In genomic region chr7:155844019-155844453, GRCh38 we compare ENCODE assay signal across 19 cellular contexts. TPM values are rescaled to one million over a fixed set of nuclear protein-coding genes. Genes with fewer than 3 reads are reported as not detected.
DNase-seq lines count a peak whose midpoint lies in the region; ATAC-seq and TF ChIP-seq lines count a peak whose summit lies in the region.
"Had no signal": no experiment of that assay in that cellular context is flagged by ENCODE, and none has a peak within 500 bp of the region (broad histone marks: within the 10 kb centered on the region; RNA-seq: fewer than 3 reads in every experiment).

No MANE protein-coding gene starts in this region.

- no peaks in the 10 kb centered on the region for H3K9me3 ChIP-seq in hepatocyte (ENCODE audit: low read depth)
- H3K9me3 ChIP-seq in mucosa of rectum (ENCODE audit: control insufficient read depth in 2 of 2, low read length in 2 of 2): no peaks in the 10 kb centered on the region
- no peaks in the 10 kb centered on the region for H3K9me3 ChIP-seq in CD8-positive, alpha-beta memory T cell (ENCODE audit: low read length)
- H3K9me3 ChIP-seq: SJSA1 had no signal

- no peak overlapping the region for H3K4me3 ChIP-seq in hepatocyte
- peak overlapping the region in 1 of 2 donors; percentile 35 for H3K4me3 ChIP-seq in mucosa of rectum (ENCODE audit: low read length in 2 of 2)
- no peak overlapping the region for H3K4me3 ChIP-seq in CD8-positive, alpha-beta memory T cell (ENCODE audit: low read length)
- H3K4me3 ChIP-seq: SJSA1 had no signal

- H3K9me2 ChIP-seq in hepatocyte (replicated peaks; ENCODE audit: insufficient read depth): no peaks in the 10 kb centered on the region

- no peak overlapping the region for H3K27ac ChIP-seq in 22Rv1
- H3K27ac ChIP-seq in hepatocyte: peak overlapping the region; percentile 82
- H3K27ac ChIP-seq in mucosa of rectum (ENCODE audit: low read depth in 2 of 2, low read length in 2 of 2): peak overlapping the region; percentile 68 to 74
- no peak overlapping the region for H3K27ac ChIP-seq in CD8-positive, alpha-beta memory T cell (ENCODE audit: low read depth, low read length)
- H3K27ac ChIP-seq: SJSA1 had no signal

- DNase-seq in LoVo (ENCODE audit: low spot score) (peak; percentile 81), hepatocyte (ENCODE audit: low spot score) (peak; percentile 93)
- no peak for DNase-seq in natural killer cell treated with Interleukin-12 subunit alpha and Interleukin-12 subunit beta and Interleukin-15 and Interleukin-18, amount 100 ng/mL, for 72 hours (ENCODE audit: low spot score)
- DNase-seq in activated CD8-positive, alpha-beta T cell treated with anti-CD3 and anti-CD28 coated beads, Interleukin-2, amount 10 ng/mL, durations not matched to agents 7 days and 5 days: no peak
- no peak for DNase-seq in CD8-positive, alpha-beta memory T cell
- DNase-seq: activated CD4-positive, CD25-positive, alpha-beta regulatory T cell; activated gamma-delta T cell treated with Interleukin-2 at 50 U/mL for 16 hours; CD4-positive, alpha-beta T cell; foreskin fibroblast; HFFc6; NCI-H2029 treated with DMSO at 0.1 percent for 48 hours; NCI-H510A treated with DMSO at 0.1 percent for 48 hours; stimulated activated naive CD8-positive, alpha-beta T cell treated with anti-CD3 and anti-CD28 coated beads, Interleukin-15, amount 100 ng/mL, for 72 hours had no signal

- H3K36me3 ChIP-seq in hepatocyte (replicated peaks; ENCODE audit: insufficient read depth, low read depth) (no peaks in the 10 kb centered on the region), mucosa of rectum (ENCODE audit: control insufficient read depth in 2 of 2, insufficient read depth in 2 of 2, low read length in 2 of 2) (no peaks in the 10 kb centered on the region)
- H3K36me3 ChIP-seq in CD8-positive, alpha-beta memory T cell (ENCODE audit: insufficient read depth, low read length): no peaks in the 10 kb centered on the region
- H3K36me3 ChIP-seq: SJSA1 had no signal

- peaks cover 5% of the 10 kb centered on the region for H3K4me1 ChIP-seq in hepatocyte (ENCODE audit: insufficient read depth)
- H3K4me1 ChIP-seq in mucosa of rectum (ENCODE audit: control insufficient read depth in 2 of 2, insufficient read depth in 2 of 2, low read length in 2 of 2): peaks cover 6 to 17% of the 10 kb centered on the region in 2 donors
- H3K4me1 ChIP-seq in CD8-positive, alpha-beta memory T cell (ENCODE audit: insufficient read depth, low read length): no peaks in the 10 kb centered on the region
- H3K4me1 ChIP-seq: SJSA1 had no signal

- no peaks in the 10 kb centered on the region for H3K9me3 Mint-ChIP-seq in natural killer cell treated with Interleukin-12 subunit alpha and Interleukin-12 subunit beta and Interleukin-15 and Interleukin-18, amount 100 ng/mL, for 72 hours
- no peaks in the 10 kb centered on the region for H3K9me3 Mint-ChIP-seq in activated CD8-positive, alpha-beta T cell treated with anti-CD3 and anti-CD28 coated beads, Interleukin-2, amount 10 ng/mL, durations not matched to agents 7 days and 5 days (ENCODE audit: insufficient read depth)
- no peaks in the 10 kb centered on the region for H3K9me3 Mint-ChIP-seq in CD8-positive, alpha-beta memory T cell
- H3K9me3 Mint-ChIP-seq: CD4-positive, alpha-beta T cell; nephron; stimulated activated naive CD8-positive, alpha-beta T cell treated with anti-CD3 and anti-CD28 coated beads, Interleukin-15, amount 100 ng/mL, for 72 hours had no signal

- H4K20me1 ChIP-seq in hepatocyte (ENCODE audit: insufficient read depth, poor library complexity, severe bottlenecking): no peaks in the 10 kb centered on the region

- ATAC-seq in natural killer cell treated with Interleukin-12 subunit alpha and Interleukin-12 subunit beta and Interleukin-15 and Interleukin-18, amount 100 ng/mL, for 72 hours: no peak
- ATAC-seq in activated CD8-positive, alpha-beta T cell treated with anti-CD3 and anti-CD28 coated beads, Interleukin-2, amount 10 ng/mL, durations not matched to agents 7 days and 5 days: no peak
- ATAC-seq in GM18502 (IDR thresholded peaks at IDR 0.05; ENCODE audit: poor library complexity, unreplicated experiment): no peak
- ATAC-seq: stimulated activated naive CD8-positive, alpha-beta T cell treated with anti-CD3 and anti-CD28 coated beads, Interleukin-15, amount 100 ng/mL, for 72 hours had no signal

- TF ChIP-seq CTCF in 22Rv1 (IDR thresholded peaks at IDR 0.05): peak; percentile 4; the same call in 1 of the 2 replicates
- TF ChIP-seq CTCF in hepatocyte (IDR thresholded peaks at IDR 0.05; ENCODE audit: poor library complexity): peak; percentile 29

- H3K4me1 Mint-ChIP-seq in natural killer cell treated with Interleukin-12 subunit alpha and Interleukin-12 subunit beta and Interleukin-15 and Interleukin-18, amount 100 ng/mL, for 72 hours (ENCODE audit: low read depth in 2 of 2): no peaks in the 10 kb centered on the region
- H3K4me1 Mint-ChIP-seq in activated CD8-positive, alpha-beta T cell treated with anti-CD3 and anti-CD28 coated beads, Interleukin-2, amount 10 ng/mL, durations not matched to agents 7 days and 5 days (ENCODE audit: low read depth): no peaks in the 10 kb centered on the region
- no peaks in the 10 kb centered on the region for H3K4me1 Mint-ChIP-seq in CD8-positive, alpha-beta memory T cell
- H3K4me1 Mint-ChIP-seq: nephron; stimulated activated naive CD8-positive, alpha-beta T cell treated with anti-CD3 and anti-CD28 coated beads, Interleukin-15, amount 100 ng/mL, for 72 hours had no signal

- H3K27me3 ChIP-seq in hepatocyte: no peaks in the 10 kb centered on the region
- peaks cover 0 to 3% of the 10 kb centered on the region in 2 donors for H3K27me3 ChIP-seq in mucosa of rectum (ENCODE audit: control insufficient read depth in 2 of 2, insufficient read depth in 2 of 2, low read length in 2 of 2)
- no peaks in the 10 kb centered on the region for H3K27me3 ChIP-seq in CD8-positive, alpha-beta memory T cell (ENCODE audit: insufficient read depth, low read length, poor library complexity, severe bottlenecking)

- H3K4me2 ChIP-seq in hepatocyte: peak overlapping the region; percentile 39

- WGBS in hepatocyte (ENCODE audit: low lambda C conversion rate, missing lambda C conversion rate): 38% methylated on average over 14 of the region's 14 CpGs

- H3K27ac Mint-ChIP-seq in natural killer cell treated with Interleukin-12 subunit alpha and Interleukin-12 subunit beta and Interleukin-15 and Interleukin-18, amount 100 ng/mL, for 72 hours: no peak overlapping the region
- H3K27ac Mint-ChIP-seq in activated CD8-positive, alpha-beta T cell treated with anti-CD3 and anti-CD28 coated beads, Interleukin-2, amount 10 ng/mL, durations not matched to agents 7 days and 5 days: no peak overlapping the region
- no peak overlapping the region for H3K27ac Mint-ChIP-seq in CD8-positive, alpha-beta memory T cell
- H3K27ac Mint-ChIP-seq: CD4-positive, alpha-beta T cell; HFFc6; stimulated activated naive CD8-positive, alpha-beta T cell treated with anti-CD3 and anti-CD28 coated beads, Interleukin-15, amount 100 ng/mL, for 72 hours had no signal

- H3K27me3 Mint-ChIP-seq in natural killer cell treated with Interleukin-12 subunit alpha and Interleukin-12 subunit beta and Interleukin-15 and Interleukin-18, amount 100 ng/mL, for 72 hours: peaks cover 2 to 5% of the 10 kb centered on the region in 2 donors
- peaks cover 4% of the 10 kb centered on the region for H3K27me3 Mint-ChIP-seq in activated CD8-positive, alpha-beta T cell treated with anti-CD3 and anti-CD28 coated beads, Interleukin-2, amount 10 ng/mL, durations not matched to agents 7 days and 5 days (ENCODE audit: low read depth)
- peaks cover 5 to 9% of the 10 kb centered on the region in 2 donors for H3K27me3 Mint-ChIP-seq in CD8-positive, alpha-beta memory T cell

- no peaks in the 10 kb centered on the region for H3K79me2 ChIP-seq in hepatocyte

- no peak overlapping the region for H2AFZ ChIP-seq in hepatocyte

- POLR2A ChIA-PET in activated CD8-positive, alpha-beta T cell treated with anti-CD3 and anti-CD28 coated beads, Interleukin-2, amount 10 ng/mL, durations not matched to agents 7 days and 5 days (lab: Charles Lee): no interaction called here
- POLR2A ChIA-PET in CD8-positive, alpha-beta memory T cell (lab: Charles Lee): no interaction called here

- H3K36me3 Mint-ChIP-seq in natural killer cell treated with Interleukin-12 subunit alpha and Interleukin-12 subunit beta and Interleukin-15 and Interleukin-18, amount 100 ng/mL, for 72 hours: no peaks in the 10 kb centered on the region
- no peaks in the 10 kb centered on the region for H3K36me3 Mint-ChIP-seq in activated CD8-positive, alpha-beta T cell treated with anti-CD3 and anti-CD28 coated beads, Interleukin-2, amount 10 ng/mL, durations not matched to agents 7 days and 5 days (ENCODE audit: low read depth)
- no peaks in the 10 kb centered on the region for H3K36me3 Mint-ChIP-seq in CD8-positive, alpha-beta memory T cell

- CTCF ChIA-PET in activated CD8-positive, alpha-beta T cell treated with anti-CD3 and anti-CD28 coated beads, Interleukin-2, amount 10 ng/mL, durations not matched to agents 7 days and 5 days (lab: Charles Lee): no interaction called here
- CTCF ChIA-PET in CD8-positive, alpha-beta memory T cell (lab: Charles Lee): no interaction called here

- H3K9ac ChIP-seq in mucosa of rectum (ENCODE audit: low read depth in 1 of 2, low read length in 2 of 2): peak overlapping the region in 1 of 2 donors; percentile 68

- H3K4me3 Mint-ChIP-seq in natural killer cell treated with Interleukin-12 subunit alpha and Interleukin-12 subunit beta and Interleukin-15 and Interleukin-18, amount 100 ng/mL, for 72 hours: no peak overlapping the region
- no peak overlapping the region for H3K4me3 Mint-ChIP-seq in activated CD8-positive, alpha-beta T cell treated with anti-CD3 and anti-CD28 coated beads, Interleukin-2, amount 10 ng/mL, durations not matched to agents 7 days and 5 days
- H3K4me3 Mint-ChIP-seq in CD8-positive, alpha-beta memory T cell: no peak overlapping the region
- H3K4me3 Mint-ChIP-seq: CD4-positive, alpha-beta T cell; HFFc6; nephron; stimulated activated naive CD8-positive, alpha-beta T cell treated with anti-CD3 and anti-CD28 coated beads, Interleukin-15, amount 100 ng/mL, for 72 hours had no signal

RNA-seq across cellular contexts. Expression of gene SHH, which starts 31.8 kb away (rescaled TPM):
- total RNA-seq in hepatocyte: 20.4 and 21.2 TPM in 2 replicates
- polyA plus RNA-seq in hepatocyte: 8.0 and 12.1 TPM in 2 replicates
- total RNA-seq in natural killer cell treated with Interleukin-12 subunit alpha and Interleukin-12 subunit beta and Interleukin-15 and Interleukin-18, amount 100 ng/mL, for 72 hours: not detected
- under 1 TPM in 1 of 2 experiments, not detected in 1; 0.08 TPM for total RNA-seq in activated CD8-positive, alpha-beta T cell treated with anti-CD3 and anti-CD28 coated beads, Interleukin-2, amount 10 ng/mL, durations not matched to agents 7 days and 5 days
- not detected for total RNA-seq in CD8-positive, alpha-beta memory T cell
- polyA plus RNA-seq in CD8-positive, alpha-beta memory T cell: not detected
- total RNA-seq: CD4-positive, alpha-beta T cell; chondrocyte; HFFc6; SJSA1 had no signal

Comparison
In these comparisons a context has a peak if more than half of its experiments do, and no peak if none do; other contexts are left out.
1. H3K27ac ChIP-seq: peak in hepatocyte (single experiment) and mucosa of rectum (2 of 2); none in 22Rv1 (single experiment) and CD8-positive, alpha-beta memory T cell (single experiment).
2. DNase-seq: peak in LoVo (single experiment) and hepatocyte (single experiment); none in natural killer cell treated with Interleukin-12 subunit alpha and Interleukin-12 subunit beta and Interleukin-15 and Interleukin-18, amount 100 ng/mL, for 72 hours (single experiment), activated CD8-positive, alpha-beta T cell treated with anti-CD3 and anti-CD28 coated beads, Interleukin-2, amount 10 ng/mL, durations not matched to agents 7 days and 5 days (single experiment) and CD8-positive, alpha-beta memory T cell (0 of 5).
3. RNA of gene SHH, which starts 31.8 kb away (total RNA-seq): 20.4 to 21.2 TPM in hepatocyte; 0.08 TPM in activated CD8-positive, alpha-beta T cell treated with anti-CD3 and anti-CD28 coated beads, Interleukin-2, amount 10 ng/mL, durations not matched to agents 7 days and 5 days, not detected in natural killer cell treated with Interleukin-12 subunit alpha and Interleukin-12 subunit beta and Interleukin-15 and Interleukin-18, amount 100 ng/mL, for 72 hours and not detected in CD8-positive, alpha-beta memory T cell; every median in the first group is over 10 times any median in the second.